Comparison of ENCODE assay signal across 7 cellular contexts in the genomic region with DNA sequence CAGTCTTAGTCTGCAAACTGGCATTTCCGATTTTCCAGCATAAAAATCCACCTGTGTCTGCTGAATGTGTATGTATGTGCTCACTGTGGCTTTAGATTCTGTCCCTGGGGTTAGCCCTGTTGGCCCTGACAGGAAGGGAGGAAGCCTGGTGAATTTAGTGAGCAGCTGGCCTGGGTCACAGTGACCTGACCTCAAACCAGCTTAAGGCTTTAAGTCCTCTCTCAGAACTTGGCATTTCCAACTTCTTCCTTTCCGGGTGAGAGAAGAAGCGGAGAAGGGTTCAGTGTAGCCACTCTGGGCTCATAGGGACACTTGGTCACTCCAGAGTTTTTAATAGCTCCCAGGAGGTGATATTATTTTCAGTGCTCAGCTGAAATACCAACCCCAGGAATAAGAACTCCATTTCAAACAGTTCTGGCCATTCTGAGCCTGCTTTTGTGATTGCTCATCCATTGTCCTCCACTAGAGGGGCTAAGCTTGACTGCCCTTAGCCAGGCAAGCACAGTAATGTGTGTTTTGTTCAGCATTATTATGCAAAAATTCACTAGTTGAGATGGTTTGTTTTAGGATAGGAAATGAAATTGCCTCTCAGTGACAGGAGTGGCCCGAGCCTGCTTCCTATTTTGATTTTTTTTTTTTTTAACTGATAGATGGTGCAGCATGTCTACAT. TPM values are rescaled to one million over a fixed set of nuclear protein-coding genes. Genes with fewer than 3 reads are reported as not detected.
A peak's percentile ranks its signal among the peaks of the same experiment; 100 is the strongest.
DNase-seq lines count a peak whose midpoint lies in the region; ATAC-seq, FAIRE-seq and TF ChIP-seq lines count a peak whose summit lies in the region.

No MANE protein-coding gene starts in this region.

- no peak for TF ChIP-seq POLR2A in H54 (IDR thresholded peaks at IDR 0.05; ENCODE audit: low read depth, low read length)

- no peak overlapping the region for H3K4me3 Mint-ChIP-seq in endothelial cell (ENCODE audit: unreplicated experiment)
- H3K4me3 Mint-ChIP-seq in neural progenitor cell = peak overlapping the region; percentile 56

- H3K27me3 Mint-ChIP-seq in endothelial cell (ENCODE audit: unreplicated experiment) (peaks cover 7% of the 10 kb centered on the region), neural progenitor cell (ENCODE audit: insufficient read depth, low read depth) (no peaks in the 10 kb centered on the region)

- peaks cover 5% of the 10 kb centered on the region for H3K36me3 ChIP-seq in neural progenitor cell

- peaks cover 15% of the 10 kb centered on the region for H3K79me2 ChIP-seq in neural progenitor cell (ENCODE audit: low read depth)

- H3K4me3 ChIP-seq in neural progenitor cell = no peak overlapping the region

- ATAC-seq in HG02642 (IDR thresholded peaks at IDR 0.05; ENCODE audit: poor library complexity, unreplicated experiment) = no peak

- no peak overlapping the region for H2AFZ ChIP-seq in neural progenitor cell (replicated peaks)

- no peak for FAIRE-seq in H54 (lab: Jason Lieb, UNC)

- H3K4me1 Mint-ChIP-seq in endothelial cell (ENCODE audit: unreplicated experiment) = peaks cover 60% of the 10 kb centered on the region
- peaks cover 64% of the 10 kb centered on the region for H3K4me1 Mint-ChIP-seq in neural progenitor cell

- no peak overlapping the region for H3K9ac ChIP-seq in neural progenitor cell

- H3K27ac ChIP-seq in neural progenitor cell = peak overlapping the region; percentile 22

- H4K20me1 ChIP-seq in neural progenitor cell (ENCODE audit: low read depth) = peaks cover 22% of the 10 kb centered on the region

- TF ChIP-seq CTCF in GM12874 (IDR thresholded peaks at IDR 0.05; ENCODE audit: insufficient read depth, low read depth, low read length) = peak; percentile 40; the same call in 1 of the 2 replicates
- TF ChIP-seq CTCF in endothelial cell (IDR thresholded peaks at IDR 0.05; ENCODE audit: unreplicated experiment) = peak; percentile 68
- peak; percentile 62 for TF ChIP-seq CTCF in neural progenitor cell (IDR thresholded peaks at IDR 0.05)

- H3K36me3 Mint-ChIP-seq in endothelial cell (ENCODE audit: low read depth, unreplicated experiment) = peaks cover 40% of the 10 kb centered on the region
- H3K36me3 Mint-ChIP-seq in neural progenitor cell = peaks cover 19% of the 10 kb centered on the region

- H3K9me3 ChIP-seq in neural progenitor cell (ENCODE audit: low read depth) = no peaks in the 10 kb centered on the region

- H3K9me3 Mint-ChIP-seq in endothelial cell (ENCODE audit: unreplicated experiment) = no peaks in the 10 kb centered on the region
- H3K9me3 Mint-ChIP-seq in neural progenitor cell = no peaks in the 10 kb centered on the region

- DNase-seq in NOMO-1 (lab: John Stamatoyannopoulos, UW; ENCODE audit: unreplicated experiment in 2 of 2) (peak; percentile 30 to 32), endothelial cell (ENCODE audit: low spot score) (no peak), neural progenitor cell (ENCODE audit: low spot score) (peak; percentile 77), COLO668 (lab: John Stamatoyannopoulos, UW; ENCODE audit: unreplicated experiment) (no peak), H54 (ENCODE audit: insufficient read length, low spot score) (no peak)

- peak overlapping the region; percentile 82 for H3K27ac Mint-ChIP-seq in endothelial cell (ENCODE audit: unreplicated experiment)
- H3K27ac Mint-ChIP-seq in neural progenitor cell = peak overlapping the region; percentile 86

- H3K27me3 ChIP-seq in neural progenitor cell = no peaks in the 10 kb centered on the region

- H3K4me1 ChIP-seq in neural progenitor cell = peaks cover 49% of the 10 kb centered on the region

- peak overlapping the region; percentile 63 for H3K4me2 ChIP-seq in neural progenitor cell

- H3F3A ChIP-seq in neural progenitor cell (ENCODE audit: low read depth) = peaks cover 54% of the 10 kb centered on the region

RNA-seq across cellular contexts. Expression of gene OLFML3, which starts 2.5 kb away (rescaled TPM):
- total RNA-seq in endothelial cell (ENCODE audit: unreplicated experiment) (130 TPM), neural progenitor cell (ENCODE audit: low replicate concordance) (13.4 and 19.3 TPM in 2 replicates)

RNA-seq across cellular contexts. Expression of gene HIPK1, which starts 47.6 kb away (rescaled TPM):
- total RNA-seq in endothelial cell (ENCODE audit: unreplicated experiment) = 56.6 TPM
- 37.1 and 41.3 TPM in 2 replicates for total RNA-seq in neural progenitor cell (ENCODE audit: low replicate concordance)

Comparison
In these comparisons a context has a peak if more than half of its experiments do, and no peak if none do; other contexts are left out.
1. DNase-seq: peak in NOMO-1 (2 of 2) and neural progenitor cell (single experiment); none in endothelial cell (single experiment), COLO668 (single experiment) and H54 (single experiment).
2. Peak in every context shown above with its lines, with median percentiles within 50 percentile points of each other: CTCF ChIP-seq.